In genomic region chr19:45137179-45137761, GRCh38 we compare ENCODE assay signal across 2 cellular contexts.
TF ChIP-seq lines count a peak whose summit lies in the region.

No MANE protein-coding gene starts in this region.

TF ChIP-seq in GM12891, 5 proteins besides CTCF, POLR2A, EP300 and RAD21 (continued from another document):
- peak; percentile 51; the same call in 1 of the 2 replicates for TF ChIP-seq POU2F2 (IDR thresholded peaks at IDR 0.05; ENCODE audit: low read depth, low read length)

TF ChIP-seq in GM23338, 12 proteins besides CTCF, POLR2A, EP300 and RAD21 (continued from another document):
- TF ChIP-seq ZNF462 (CRISPR knock-in tag; IDR thresholded peaks at IDR 0.05), result no peak
- no peak for TF ChIP-seq ZNF331 (CRISPR knock-in tag; IDR thresholded peaks at IDR 0.05; ENCODE audit: low read depth)
- TF ChIP-seq POLR2AphosphoS5 (IDR thresholded peaks at IDR 0.05; ENCODE audit: low read depth), result no peak
- TF ChIP-seq STAT1 (IDR thresholded peaks at IDR 0.05; ENCODE audit: unreplicated experiment), result no peak
- TF ChIP-seq EZH2phosphoT487 (IDR thresholded peaks at IDR 0.05; ENCODE audit: unreplicated experiment), result no peak
- no peak for TF ChIP-seq ETS1 (IDR thresholded peaks at IDR 0.05)
- TF ChIP-seq NANOG (IDR thresholded peaks at IDR 0.05; ENCODE audit: borderline replicate concordance), result no peak
- TF ChIP-seq CREB1 (CRISPR knock-in tag; IDR thresholded peaks at IDR 0.05; ENCODE audit: low read depth), result no peak
